9 cellular contexts compared by ENCODE assay signal in the genomic region with DNA sequence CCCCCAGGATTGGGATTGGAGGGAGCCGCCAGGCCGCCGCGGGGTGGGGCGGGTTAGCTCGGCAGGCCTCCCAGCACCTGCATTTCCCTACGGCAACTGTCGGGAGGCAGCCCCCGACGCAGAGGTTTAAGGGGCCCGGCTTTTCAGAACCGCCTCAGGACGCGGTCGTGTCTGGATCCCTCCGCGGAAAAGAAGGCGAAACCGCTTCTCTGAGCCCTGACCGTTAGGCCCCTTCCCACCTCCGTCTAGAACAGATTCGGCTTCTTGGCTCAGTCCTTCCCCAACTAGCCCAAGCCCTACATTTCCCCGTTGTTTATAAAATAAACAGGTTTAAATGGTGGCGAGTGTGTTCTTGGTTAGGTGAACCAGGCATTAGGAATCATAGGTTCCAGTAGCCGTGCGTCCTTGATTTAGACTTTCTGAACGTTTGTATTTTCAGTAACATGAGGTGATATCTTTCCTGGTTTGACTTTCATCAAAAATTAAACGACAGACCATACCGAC. TPM values are rescaled to one million over a fixed set of nuclear protein-coding genes. Genes with fewer than 3 reads are reported as not detected.
DNase-seq lines count a peak whose midpoint lies in the region; ATAC-seq, FAIRE-seq and TF ChIP-seq lines count a peak whose summit lies in the region.
"Had no signal": no experiment of that assay in that cellular context is flagged by ENCODE, and none has a peak within 500 bp of the region (broad histone marks: within the 10 kb centered on the region; RNA-seq: fewer than 3 reads in every experiment).

No MANE protein-coding gene starts in this region.

- no peak for TF ChIP-seq POLR2A in esophagus muscularis mucosa (IDR thresholded peaks at IDR 0.05; ENCODE audit: low read depth)

- H3F3A ChIP-seq in DOHH2 (ENCODE audit: control insufficient read depth, insufficient read depth) = peaks cover 48% of the 10 kb centered on the region
- peaks cover under 1% of the 10 kb centered on the region for H3F3A ChIP-seq in neural cell (ENCODE audit: insufficient read depth, low read length, poor library complexity, severe bottlenecking)

- no peak for TF ChIP-seq CTCF in DOHH2 (IDR thresholded peaks at IDR 0.05; ENCODE audit: low read depth, low read length, poor library complexity, severe bottlenecking)
- no peak for TF ChIP-seq CTCF in esophagus muscularis mucosa (IDR thresholded peaks at IDR 0.05)
- TF ChIP-seq CTCF in neural cell (IDR thresholded peaks at IDR 0.05; ENCODE audit: poor library complexity, severe bottlenecking) = no peak
- no peak for TF ChIP-seq CTCF in D721Med (IDR thresholded peaks at IDR 0.05; ENCODE audit: insufficient read depth, missing control alignments)

- ATAC-seq in HG02798 (IDR thresholded peaks at IDR 0.05; ENCODE audit: poor library complexity, unreplicated experiment) (peak; percentile 3), SK-N-SH treated with all-trans-retinoic acid at 6 μM for 48 hours (peak; percentile 11), GM18907 (IDR thresholded peaks at IDR 0.05; ENCODE audit: unreplicated experiment) (no peak), HG03139 (IDR thresholded peaks at IDR 0.05; ENCODE audit: unreplicated experiment) (no peak)

- TF ChIP-seq EP300 in esophagus muscularis mucosa (IDR thresholded peaks at IDR 0.05) = no peak
- no peak for TF ChIP-seq EP300 in neural cell (conservative IDR thresholded peaks at IDR 0.05; ENCODE audit: poor library complexity, severe bottlenecking)

- TF ChIP-seq RAD21 in neural cell (conservative IDR thresholded peaks at IDR 0.05) = no peak

- H2AFZ ChIP-seq in neural cell (ENCODE audit: low read depth, low read length) = peak overlapping the region; percentile 97

- no peak for FAIRE-seq in D721Med (lab: Jason Lieb, UNC)
- FAIRE-seq: TTC549 had no signal

- H3K27me3 ChIP-seq in DOHH2 (ENCODE audit: control insufficient read depth, low read length) = no peaks in the 10 kb centered on the region
- no peaks in the 10 kb centered on the region for H3K27me3 ChIP-seq in esophagus muscularis mucosa
- H3K27me3 ChIP-seq in neural cell (ENCODE audit: insufficient read depth, low read depth, low read length) = no peaks in the 10 kb centered on the region

- H4K20me1 ChIP-seq in DOHH2 (ENCODE audit: control insufficient read depth, insufficient read depth, low read depth, low read length) = peaks cover 31% of the 10 kb centered on the region
- H4K20me1 ChIP-seq in neural cell (ENCODE audit: insufficient read depth) = peaks cover 15% of the 10 kb centered on the region

- peak overlapping the region; percentile 99 for H3K9ac ChIP-seq in neural cell (ENCODE audit: low read length)

- DNase-seq in esophagus muscularis mucosa (ENCODE audit: extremely low spot score) (no peak), D721Med (ENCODE audit: insufficient read length, low spot score) (no peak)

- peaks cover 48% of the 10 kb centered on the region for H3K4me1 ChIP-seq in DOHH2 (ENCODE audit: control insufficient read depth, low read length)
- H3K4me1 ChIP-seq in esophagus muscularis mucosa = peaks cover 37 to 62% (median 53%) of the 10 kb centered on the region in 4 donors

- H3K9me3 ChIP-seq in DOHH2 (ENCODE audit: control insufficient read depth, insufficient read depth, low read length) (no peaks in the 10 kb centered on the region), esophagus muscularis mucosa (no peaks in the 10 kb centered on the region), neural cell (ENCODE audit: low read length) (no peaks in the 10 kb centered on the region)

- H3K27ac ChIP-seq in DOHH2 (ENCODE audit: low read depth, low read length) (peak overlapping the region; percentile 88), esophagus muscularis mucosa (replicated peaks in 1 of 4) (peak overlapping the region; percentile 97 to 100 (median 100)), neural cell (ENCODE audit: low read length) (peak overlapping the region; percentile 99)

- under 1% methylated on average over 19 of the region's 29 CpGs for WGBS in esophagus muscularis mucosa

- H3K36me3 ChIP-seq in DOHH2 (ENCODE audit: control insufficient read depth, low read length) (peaks cover 63% of the 10 kb centered on the region), esophagus muscularis mucosa (peaks cover 26 to 32% (median 29%) of the 10 kb centered on the region in 4 donors), neural cell (ENCODE audit: insufficient read depth, low read length) (peaks cover 22% of the 10 kb centered on the region)

- H3K4me3 ChIP-seq in DOHH2 (ENCODE audit: low read length) (peak overlapping the region; percentile 98), esophagus muscularis mucosa (peak overlapping the region; percentile 69 to 93 (median 84)), neural cell (ENCODE audit: low read length) (peak overlapping the region; percentile 94)

- H3K4me2 ChIP-seq in DOHH2 (ENCODE audit: low read length) (peak overlapping the region; percentile 99), neural cell (ENCODE audit: low read length) (peak overlapping the region; percentile 94)

- intact Hi-C loops in esophagus muscularis mucosa (cut with DNase I) = no loop called here

- H3K9me2 ChIP-seq in DOHH2 (replicated peaks; ENCODE audit: control insufficient read depth, low read length) (no peaks in the 10 kb centered on the region), neural cell (ENCODE audit: insufficient read depth, low read length) (no peaks in the 10 kb centered on the region)

- peaks cover 79% of the 10 kb centered on the region for H3K79me2 ChIP-seq in DOHH2 (ENCODE audit: control insufficient read depth, low read length)
- peaks cover 57% of the 10 kb centered on the region for H3K79me2 ChIP-seq in neural cell (replicated peaks; ENCODE audit: insufficient read depth, low read length)

TF ChIP-seq in SK-N-SH treated with all-trans-retinoic acid at 6 μM for 48 hours, 23 proteins besides CTCF, POLR2A, EP300 and RAD21 (continues in another document):
- TF ChIP-seq TOX (CRISPR knock-in tag; IDR thresholded peaks at IDR 0.05; ENCODE audit: borderline replicate concordance) = no peak
- TF ChIP-seq ARNTL (CRISPR knock-in tag; IDR thresholded peaks at IDR 0.05; ENCODE audit: borderline replicate concordance, low read depth) = no peak
- TF ChIP-seq GLIS3 (CRISPR knock-in tag; IDR thresholded peaks at IDR 0.05) = 0 out of 2 replicates have a peak, but pooled peaks have one; percentile 52
- 0 out of 2 replicates have a peak, but pooled peaks have one; percentile 63 for TF ChIP-seq ZFP3 (CRISPR knock-in tag; IDR thresholded peaks at IDR 0.05)
- no peak for TF ChIP-seq CREB5 (CRISPR knock-in tag; IDR thresholded peaks at IDR 0.05; ENCODE audit: low read depth)
- no peak for TF ChIP-seq ZNF70 (CRISPR knock-in tag; IDR thresholded peaks at IDR 0.05)
- no peak for TF ChIP-seq RARB (CRISPR knock-in tag; IDR thresholded peaks at IDR 0.05)
- no peak for TF ChIP-seq TCF4 (CRISPR knock-in tag; IDR thresholded peaks at IDR 0.05; ENCODE audit: borderline replicate concordance)
- 0 out of 2 replicates have a peak, but pooled peaks have one; percentile 60 for TF ChIP-seq ZNF565 (CRISPR knock-in tag; conservative IDR thresholded peaks at IDR 0.05; ENCODE audit: low read depth)

TF ChIP-seq in neural cell, 6 proteins besides CTCF, POLR2A, EP300 and RAD21:
- TF ChIP-seq POLR2AphosphoS5 (IDR thresholded peaks at IDR 0.05) = peak; percentile 14
- no peak for TF ChIP-seq SMC3 (conservative IDR thresholded peaks at IDR 0.05; ENCODE audit: poor library complexity)
- peak; percentile 26 for TF ChIP-seq MXI1 (conservative IDR thresholded peaks at IDR 0.05; ENCODE audit: poor library complexity, severe bottlenecking)
- TF ChIP-seq, protein P1, sequence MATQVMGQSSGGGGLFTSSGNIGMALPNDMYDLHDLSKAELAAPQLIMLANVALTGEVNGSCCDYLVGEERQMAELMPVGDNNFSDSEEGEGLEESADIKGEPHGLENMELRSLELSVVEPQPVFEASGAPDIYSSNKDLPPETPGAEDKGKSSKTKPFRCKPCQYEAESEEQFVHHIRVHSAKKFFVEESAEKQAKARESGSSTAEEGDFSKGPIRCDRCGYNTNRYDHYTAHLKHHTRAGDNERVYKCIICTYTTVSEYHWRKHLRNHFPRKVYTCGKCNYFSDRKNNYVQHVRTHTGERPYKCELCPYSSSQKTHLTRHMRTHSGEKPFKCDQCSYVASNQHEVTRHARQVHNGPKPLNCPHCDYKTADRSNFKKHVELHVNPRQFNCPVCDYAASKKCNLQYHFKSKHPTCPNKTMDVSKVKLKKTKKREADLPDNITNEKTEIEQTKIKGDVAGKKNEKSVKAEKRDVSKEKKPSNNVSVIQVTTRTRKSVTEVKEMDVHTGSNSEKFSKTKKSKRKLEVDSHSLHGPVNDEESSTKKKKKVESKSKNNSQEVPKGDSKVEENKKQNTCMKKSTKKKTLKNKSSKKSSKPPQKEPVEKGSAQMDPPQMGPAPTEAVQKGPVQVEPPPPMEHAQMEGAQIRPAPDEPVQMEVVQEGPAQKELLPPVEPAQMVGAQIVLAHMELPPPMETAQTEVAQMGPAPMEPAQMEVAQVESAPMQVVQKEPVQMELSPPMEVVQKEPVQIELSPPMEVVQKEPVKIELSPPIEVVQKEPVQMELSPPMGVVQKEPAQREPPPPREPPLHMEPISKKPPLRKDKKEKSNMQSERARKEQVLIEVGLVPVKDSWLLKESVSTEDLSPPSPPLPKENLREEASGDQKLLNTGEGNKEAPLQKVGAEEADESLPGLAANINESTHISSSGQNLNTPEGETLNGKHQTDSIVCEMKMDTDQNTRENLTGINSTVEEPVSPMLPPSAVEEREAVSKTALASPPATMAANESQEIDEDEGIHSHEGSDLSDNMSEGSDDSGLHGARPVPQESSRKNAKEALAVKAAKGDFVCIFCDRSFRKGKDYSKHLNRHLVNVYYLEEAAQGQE (IDR thresholded peaks at IDR 0.05; ENCODE audit: borderline replicate concordance) = peak; percentile 82
- TF ChIP-seq EZH2 (IDR thresholded peaks at IDR 0.05; ENCODE audit: borderline replicate concordance, insufficient read depth, low read length, poor library complexity, severe bottlenecking) = no peak
- peak; percentile 28 for TF ChIP-seq TAF1 (IDR thresholded peaks at IDR 0.05; ENCODE audit: low read depth)

RNA-seq across cellular contexts. Expression of gene HSPA8, which starts 1.0 kb away (rescaled TPM):
- 1,000 to 10,000 TPM in 3 of 4 donors, 100 to 1,000 TPM in 1; 982 to 1,379 (median 1,192) TPM for total RNA-seq in esophagus muscularis mucosa
- polyA plus RNA-seq in neural cell = 2,242 and 2,441 TPM in 2 replicates
- 2,465 and 2,472 TPM in 2 replicates for polyA minus RNA-seq in neural cell

Comparison
In these comparisons a context has a peak if more than half of its experiments do, and no peak if none do; other contexts are left out.
1. ATAC-seq: peak in HG02798 (single experiment) and SK-N-SH treated with all-trans-retinoic acid at 6 μM for 48 hours (single experiment); none in GM18907 (single experiment) and HG03139 (single experiment).
2. Peak in every context shown above with its lines, with median percentiles within 50 percentile points of each other: H3K27ac ChIP-seq and H3K4me3 ChIP-seq.